In the genomic region with DNA sequence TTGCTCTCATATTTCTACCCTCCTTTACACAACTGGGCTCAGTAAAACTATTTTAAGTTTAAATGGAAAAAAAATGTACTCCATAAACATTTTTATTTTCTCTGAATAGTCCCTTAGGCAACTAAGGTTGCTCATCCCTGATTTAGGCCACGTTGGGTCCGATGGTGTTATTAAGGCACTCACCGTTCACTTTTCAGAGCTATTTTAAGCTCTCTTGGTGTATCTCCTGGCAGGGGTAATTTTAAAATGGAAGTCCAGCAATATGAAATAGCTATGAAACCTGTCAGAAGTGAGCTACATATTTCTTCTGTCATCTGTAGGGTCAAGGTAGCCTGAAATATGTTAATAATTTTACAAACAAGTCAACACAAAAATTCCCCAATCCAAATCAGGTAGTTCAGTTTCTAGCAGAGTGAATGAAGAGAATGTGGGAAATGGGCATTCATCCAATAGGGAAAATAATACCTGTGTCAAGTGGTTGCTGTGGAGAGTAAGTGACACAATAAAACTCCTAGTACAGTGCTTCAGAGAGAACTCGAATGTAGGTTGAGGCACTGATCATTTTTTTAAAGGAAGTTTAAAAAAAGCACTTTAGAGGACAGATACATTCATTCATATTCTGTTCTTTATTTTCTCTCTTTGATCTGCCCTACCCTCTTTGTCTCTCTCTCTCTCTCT, we compare ENCODE assay signal across 22 cellular contexts.
DNase-seq lines count a peak whose midpoint lies in the region; ATAC-seq and TF ChIP-seq lines count a peak whose summit lies in the region.
"Had no signal": no experiment of that assay in that cellular context is flagged by ENCODE, and none has a peak within 500 bp of the region (broad histone marks: within the 10 kb centered on the region; RNA-seq: fewer than 3 reads in every experiment).

No MANE protein-coding gene starts in this region.

- no peak overlapping the region for H3K4me3 Mint-ChIP-seq in MCF 10A (ENCODE audit: unreplicated experiment)
- H3K4me3 Mint-ChIP-seq in Calu3 (ENCODE audit: low read depth, unreplicated experiment) = no peak overlapping the region
- H3K4me3 Mint-ChIP-seq: CD4-positive, alpha-beta memory T cell; T-helper 17 cell had no signal

- H3K9me3 ChIP-seq in mammary epithelial cell (replicated peaks; ENCODE audit: insufficient read depth, low read length) (peaks cover 11% of the 10 kb centered on the region), left lung (peaks cover 0 to 16% of the 10 kb centered on the region in 2 donors)
- H3K9me3 ChIP-seq: Caco-2 had no signal

- DNase-seq in DMS53 (lab: John Stamatoyannopoulos, UW) = peak; percentile 53
- no peak for DNase-seq in DMS53 treated with DMSO at 0.1 percent for 48 hours (lab: John Stamatoyannopoulos, UW; ENCODE audit: unreplicated experiment)
- DNase-seq in mammary epithelial cell = no peak
- DNase-seq in MCF 10A (ENCODE audit: unreplicated experiment) = no peak
- peak; percentile 23 for DNase-seq in NCI-H2029 treated with DMSO at 0.1 percent for 48 hours (lab: John Stamatoyannopoulos, UW)
- DNase-seq in left lung = no peak
- DNase-seq in GDM1 (lab: John Stamatoyannopoulos, UW) = no peak
- no peak for DNase-seq in Calu3
- DNase-seq: 8988T; Caco-2; CD4-positive, alpha-beta memory T cell; EL; Karpas-422; NCI-H1694 treated with DMSO at 0.1 percent for 48 hours; NCI-H446 treated with DMSO at 0.1 percent for 48 hours; NCI-H774; OCI-M1; SHP77; SW 1271; T-helper 17 cell had no signal

- peak; percentile 78 for ATAC-seq in left lung
- ATAC-seq: T-helper 17 cell had no signal

- no peak overlapping the region for H3K4me2 ChIP-seq in mammary epithelial cell (ENCODE audit: insufficient read depth, low read depth, low read length)
- H3K4me2 ChIP-seq: BLaER1 treated with 17β-estradiol and CSF1 and Interleukin-3, amounts not matched to agents 10 nM and 100 nM had no signal

- H3K4me1 Mint-ChIP-seq in MCF 10A (ENCODE audit: insufficient read depth, unreplicated experiment) (peaks cover 19% of the 10 kb centered on the region), Calu3 (ENCODE audit: low read depth, unreplicated experiment) (peaks cover 19% of the 10 kb centered on the region)
- H3K4me1 Mint-ChIP-seq: CD4-positive, alpha-beta memory T cell had no signal

- H3K9me3 Mint-ChIP-seq in MCF 10A (ENCODE audit: unreplicated experiment) = peaks cover 36% of the 10 kb centered on the region
- peaks cover 8% of the 10 kb centered on the region for H3K9me3 Mint-ChIP-seq in Calu3 (ENCODE audit: low read depth, unreplicated experiment)

- H3K36me3 ChIP-seq in mammary epithelial cell (ENCODE audit: insufficient read depth, low read length) (no peaks in the 10 kb centered on the region), left lung (no peaks in the 10 kb centered on the region)
- H3K36me3 ChIP-seq: BLaER1 treated with 17β-estradiol and CSF1 and Interleukin-3, amounts not matched to agents 10 nM and 100 nM had no signal

- H3K27me3 ChIP-seq in mammary epithelial cell (ENCODE audit: insufficient read depth, low read length) = no peaks in the 10 kb centered on the region
- no peaks in the 10 kb centered on the region for H3K27me3 ChIP-seq in left lung
- H3K27me3 ChIP-seq: BLaER1 treated with 17β-estradiol and CSF1 and Interleukin-3, amounts not matched to agents 10 nM and 100 nM had no signal

- in situ Hi-C loops in mammary epithelial cell (cut with MboI; ENCODE audit: low sequenced_read_pairs in 2 of 2) = no loop called here

- no TSS peak for BruUV-seq in mammary epithelial cell (replicated peaks; lab: Mats Ljungman, UMichigan)
- no TSS peak for BruUV-seq in MCF 10A (replicated peaks; lab: Mats Ljungman, UMichigan)
- no TSS peak for BruUV-seq in Calu3 (replicated peaks; lab: Mats Ljungman, UMichigan)

- H3K36me3 Mint-ChIP-seq in MCF 10A (ENCODE audit: insufficient read depth, unreplicated experiment) = no peaks in the 10 kb centered on the region
- no peaks in the 10 kb centered on the region for H3K36me3 Mint-ChIP-seq in Calu3 (ENCODE audit: insufficient read depth, unreplicated experiment)
- H3K36me3 Mint-ChIP-seq: CD4-positive, alpha-beta memory T cell had no signal

- no peaks in the 10 kb centered on the region for H4K20me1 ChIP-seq in mammary epithelial cell (ENCODE audit: insufficient read depth, low read length)
- H4K20me1 ChIP-seq: BLaER1 treated with 17β-estradiol and CSF1 and Interleukin-3, amounts not matched to agents 10 nM and 100 nM had no signal

- TF ChIP-seq CTCF in mammary epithelial cell (conservative IDR thresholded peaks at IDR 0.05 in 1 of 2, IDR thresholded peaks at IDR 0.05 in 1 of 2; ENCODE audit: extremely low read depth in 1 of 2, insufficient read depth in 1 of 2, low read depth in 1 of 2, low read length in 2 of 2) (no peak), MCF 10A (IDR thresholded peaks at IDR 0.05; ENCODE audit: unreplicated experiment) (no peak), left lung (IDR thresholded peaks at IDR 0.05) (no peak), Calu3 (IDR thresholded peaks at IDR 0.05; ENCODE audit: unreplicated experiment) (no peak)

- intact Hi-C loops in mammary epithelial cell (cut with micrococcal nuclease) = no loop called here
- intact Hi-C loops in MCF 10A (cut with micrococcal nuclease) = no loop called here
- intact Hi-C loops in left lung (cut with DNase I) = no loop called here
- intact Hi-C loops in Calu3 (cut with micrococcal nuclease; ENCODE audit: unreplicated experiment) = no loop called here

- POLR2A ChIA-PET in MCF 10A (lab: Yijun Ruan, JAX) = interaction anchor here (0.7 kb wide), 1 partner anchor 10 kb away, joined by 3 read pairs; no protein-coding TSS in a partner anchor

- H3K4me3 ChIP-seq in mammary epithelial cell (replicated peaks in 1 of 3; ENCODE audit: insufficient read depth in 1 of 3, low read depth in 2 of 3, low read length in 3 of 3) (no peak overlapping the region), left lung (no peak overlapping the region)
- H3K4me3 ChIP-seq: BLaER1 treated with 17β-estradiol and CSF1 and Interleukin-3, amounts not matched to agents 10 nM and 100 nM; SK-N-MC had no signal

- H2AFZ ChIP-seq in mammary epithelial cell (ENCODE audit: low read depth, low read length) = peak overlapping the region; percentile 37

- dilution Hi-C loops in mammary epithelial cell (cut with HindIII; ENCODE audit: low sequenced_read_pairs) = no loop called here

- 16% methylated on average over 4 of the region's 4 CpGs for WGBS in mammary epithelial cell (ENCODE audit: low coverage, missing lambda C conversion rate)

- H3K27ac ChIP-seq in mammary epithelial cell (ENCODE audit: insufficient read depth, low read depth, low read length) (no peak overlapping the region), left lung (no peak overlapping the region)
- H3K27ac ChIP-seq: BLaER1 treated with 17β-estradiol and CSF1 and Interleukin-3, amounts not matched to agents 10 nM and 100 nM; SK-N-MC had no signal

- no peak overlapping the region for H3K9ac ChIP-seq in mammary epithelial cell (ENCODE audit: insufficient read depth, low read length)
- H3K9ac ChIP-seq: BLaER1 treated with 17β-estradiol and CSF1 and Interleukin-3, amounts not matched to agents 10 nM and 100 nM had no signal

- no peaks in the 10 kb centered on the region for H3K27me3 Mint-ChIP-seq in MCF 10A (ENCODE audit: insufficient read depth, unreplicated experiment)
- no peaks in the 10 kb centered on the region for H3K27me3 Mint-ChIP-seq in Calu3 (ENCODE audit: unreplicated experiment)
- H3K27me3 Mint-ChIP-seq: CD4-positive, alpha-beta memory T cell; T-helper 17 cell had no signal

- H3K27ac Mint-ChIP-seq in MCF 10A (ENCODE audit: low read depth, unreplicated experiment) = no peak overlapping the region
- H3K27ac Mint-ChIP-seq in Calu3 (ENCODE audit: unreplicated experiment) = no peak overlapping the region
- H3K27ac Mint-ChIP-seq: CD4-positive, alpha-beta memory T cell; T-helper 17 cell had no signal

- H3K4me1 ChIP-seq in mammary epithelial cell (ENCODE audit: insufficient read depth, low read length) (peaks cover 25% of the 10 kb centered on the region), left lung (no peaks in the 10 kb centered on the region)
- H3K4me1 ChIP-seq: Caco-2 had no signal

- no peaks in the 10 kb centered on the region for H3K79me2 ChIP-seq in mammary epithelial cell (ENCODE audit: insufficient read depth, low read length)

- CTCF ChIA-PET in mammary epithelial cell (lab: Charles Lee; ENCODE audit: low non-redundant PET) (no interaction called here), MCF 10A (lab: Yijun Ruan, JAX) (no interaction called here), Calu3 (lab: Charles Lee) (no interaction called here)

Comparison
In these comparisons a context has a peak if more than half of its experiments do, and no peak if none do; other contexts are left out.
1. DNase-seq: peak in DMS53 (single experiment) and NCI-H2029 treated with DMSO at 0.1 percent for 48 hours (single experiment); none in DMS53 treated with DMSO at 0.1 percent for 48 hours (single experiment), mammary epithelial cell (single experiment), MCF 10A (single experiment), left lung (0 of 2), GDM1 (single experiment) and Calu3 (single experiment).